ENCODE assay signal across 12 cellular contexts in the genomic region with DNA sequence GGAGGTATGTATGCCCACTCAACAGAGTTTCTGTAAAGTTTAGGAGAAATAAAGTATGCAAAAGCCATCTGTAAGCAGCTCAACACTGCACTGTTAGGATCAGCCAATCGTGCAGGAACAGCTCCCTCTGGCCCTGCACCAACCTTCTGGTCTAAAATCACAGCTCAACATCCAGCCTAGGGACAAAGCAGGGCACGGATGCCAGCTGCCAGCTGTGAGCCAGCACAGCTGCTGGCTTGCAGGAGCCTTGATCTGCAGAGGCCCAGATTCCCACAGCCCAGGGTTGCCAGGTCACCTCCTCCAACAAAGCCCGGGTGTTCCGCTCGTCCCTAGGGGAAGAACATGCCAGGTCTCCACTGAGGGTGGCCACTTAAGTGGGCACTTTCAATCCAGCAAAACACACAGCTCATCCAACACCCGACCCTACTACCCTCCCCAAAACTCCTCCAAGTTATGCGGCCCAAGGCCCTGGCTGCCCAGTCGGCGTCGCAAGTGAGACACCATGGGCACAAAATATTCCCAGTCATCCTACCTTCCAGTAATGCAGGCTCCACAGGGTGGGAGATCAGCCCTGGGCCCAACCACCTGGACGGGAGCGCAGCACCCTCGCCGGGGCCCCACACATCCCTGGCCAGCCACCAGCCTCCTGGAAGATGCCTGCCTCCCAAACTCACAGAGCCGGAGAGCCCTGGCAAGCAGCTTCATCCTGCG. TPM values are rescaled to one million over a fixed set of nuclear protein-coding genes. Genes with fewer than 3 reads are reported as not detected.
DNase-seq lines count a peak whose midpoint lies in the region; ATAC-seq, FAIRE-seq and TF ChIP-seq lines count a peak whose summit lies in the region.
"Had no signal": no experiment of that assay in that cellular context is flagged by ENCODE, and none has a peak within 500 bp of the region (broad histone marks: within the 10 kb centered on the region; RNA-seq: fewer than 3 reads in every experiment).

No MANE protein-coding gene starts in this region.

- peak overlapping the region; percentile 97 for H2BK5ac ChIP-seq in H1 (ENCODE audit: low read depth, low read length)

- peak overlapping the region; percentile 59 to 66 for H3K4me2 ChIP-seq in H1 (ENCODE audit: insufficient read depth in 1 of 2, low read depth in 2 of 2, low read length in 2 of 2)

- H3K27ac ChIP-seq in H1 (ENCODE audit: low read depth, low read length) (peak overlapping the region; percentile 83), upper lobe of right lung (no peak overlapping the region)
- H3K27ac ChIP-seq: 22Rv1, right lobe of liver had no signal

- H3K79me2 ChIP-seq in H1 (ENCODE audit: control insufficient read depth in 1 of 2, insufficient read depth in 2 of 2, low read length in 2 of 2) = peaks cover 8 to 80% of the 10 kb centered on the region in 2 experiments

- WGBS in H1 (ENCODE audit: extremely low coverage in 1 of 2, insufficient coverage in 1 of 2, insufficient read length in 1 of 2, insufficient replicate concordance in 2 of 2, low coverage in 1 of 2, low lambda C conversion rate in 2 of 2, missing lambda C conversion rate in 1 of 2), 2 experiments = 84% methylated on average over 16 of the region's 16 CpGs; no CpG with 5 or more reads in 1 of the 2 experiments

- peaks cover 0 to 6% of the 10 kb centered on the region in 2 experiments for H4K20me1 ChIP-seq in H1 (replicated peaks in 1 of 2; ENCODE audit: control insufficient read depth in 1 of 2, insufficient read depth in 2 of 2, low read length in 2 of 2)

- H3K9me3 ChIP-seq in H1 (ENCODE audit: insufficient read depth in 2 of 2, low read depth in 1 of 2, low read length in 1 of 2) = no peaks in the 10 kb centered on the region
- H3K9me3 ChIP-seq in upper lobe of right lung = no peaks in the 10 kb centered on the region
- H3K9me3 ChIP-seq: right lobe of liver had no signal

- H3K14ac ChIP-seq in H1 (ENCODE audit: insufficient read length) = no peak overlapping the region

- H4K91ac ChIP-seq in H1 (replicated peaks; ENCODE audit: insufficient read length, low read length) = peak overlapping the region; percentile 54

- H3K4me3 ChIP-seq in H1 (ENCODE audit: extremely low read depth in 1 of 4, insufficient read depth in 2 of 4, low read depth in 3 of 4, low read length in 4 of 4) (peak overlapping the region in 3 of 4 experiments; percentile 25 to 42 (median 36); a peak in 5 of 8 replicates), upper lobe of right lung (no peak overlapping the region)
- H3K4me3 ChIP-seq: right lobe of liver, tibial nerve had no signal

- peak overlapping the region; percentile 89; the same call in 1 of the 2 replicates for H2AK5ac ChIP-seq in H1 (ENCODE audit: low read depth, low read length)

- peak overlapping the region; percentile 90 for H2BK20ac ChIP-seq in H1 (ENCODE audit: low read length)

- TF ChIP-seq EP300 in H1 (IDR thresholded peaks at IDR 0.05; ENCODE audit: borderline replicate concordance in 1 of 2, low read depth in 2 of 2, low read length in 2 of 2) = no peak

- no peak overlapping the region for H3K4ac ChIP-seq in H1 (replicated peaks; ENCODE audit: insufficient read length, low read depth, low read length)

- H2BK120ac ChIP-seq in H1 (replicated peaks; ENCODE audit: low read depth, low read length) = no peak overlapping the region

- H3K23me2 ChIP-seq in H1 (ENCODE audit: low read depth, low read length) = no peaks in the 10 kb centered on the region; the same call in 1 of the 2 replicates

- POLR2A ChIA-PET in H1 (lab: Charles Lee; ENCODE audit: partially characterized antibody) = interaction anchor here (0.7 to 3.7 kb wide), 8 partner anchors 9 to 145 kb away, joined by 3 to 26 read pairs (median 4); a partner anchor contains a TSS

- H3K27me3 ChIP-seq in H1 (replicated peaks in 1 of 4; ENCODE audit: control insufficient read depth in 3 of 4, extremely low read depth in 1 of 4, insufficient read depth in 3 of 4, low read length in 3 of 4) (no peaks in the 10 kb centered on the region), upper lobe of right lung (no peaks in the 10 kb centered on the region)
- H3K27me3 ChIP-seq: right lobe of liver, tibial nerve had no signal

- peak overlapping the region; percentile 95 for H2BK12ac ChIP-seq in H1 (ENCODE audit: low read depth, low read length)

- intact Hi-C loops in upper lobe of right lung (cut with DNase I) = no loop called here

- H3K4me1 ChIP-seq in H1 (replicated peaks in 1 of 4; ENCODE audit: control insufficient read depth in 3 of 4, insufficient read depth in 4 of 4, low read length in 3 of 4) = peaks cover 14 to 26% (median 19%) of the 10 kb centered on the region in 4 experiments
- peaks cover 4% of the 10 kb centered on the region for H3K4me1 ChIP-seq in upper lobe of right lung
- H3K4me1 ChIP-seq: right lobe of liver had no signal

- FAIRE-seq in H1 (lab: Jason Lieb, UNC) = no peak

- TF ChIP-seq CTCF in H1 (IDR thresholded peaks at IDR 0.05; ENCODE audit: control extremely low read depth in 1 of 3, insufficient read depth in 1 of 3, low read depth in 1 of 3, low read length in 3 of 3) (no peak), upper lobe of right lung (IDR thresholded peaks at IDR 0.05) (no peak), GM10266 (IDR thresholded peaks at IDR 0.05; ENCODE audit: control insufficient read depth, insufficient read depth, low read depth, missing control alignments) (no peak)

- TF ChIP-seq POLR2A in H1 (IDR thresholded peaks at IDR 0.05; ENCODE audit: control extremely low read depth in 1 of 2, low read depth in 2 of 2, low read length in 2 of 2) = no peak

- peak overlapping the region; percentile 90; the same call in 1 of the 2 replicates for H4K8ac ChIP-seq in H1 (ENCODE audit: extremely low read depth, insufficient read depth, low read length)

- H2AFZ ChIP-seq in H1 (ENCODE audit: low read length) = no peak overlapping the region

- CTCF ChIA-PET in H1 (lab: Charles Lee; ENCODE audit: partially characterized antibody) = interaction anchor here (1.0 to 58.4 kb wide), 11 partner anchors 7 to 139 kb away, joined by 3 to 1769 read pairs (median 5); no protein-coding TSS in a partner anchor

- TF ChIP-seq RAD21 in H1 (IDR thresholded peaks at IDR 0.05 in 1 of 2, conservative IDR thresholded peaks at IDR 0.05 in 1 of 2; ENCODE audit: low read depth in 2 of 2, low read length in 2 of 2) = no peak

- peak overlapping the region; percentile 89; the same call in 1 of the 2 replicates for H2BK15ac ChIP-seq in H1 (ENCODE audit: low read length)

- H3K23ac ChIP-seq in H1 (ENCODE audit: insufficient read length) = no peak overlapping the region

- peak in 2 of 3 experiments; percentile 49 to 68 for DNase-seq in NCI-H1417 (lab: John Stamatoyannopoulos, UW)
- DNase-seq in NCI-H1417 treated with DMSO at 0.1 percent for 48 hours (lab: John Stamatoyannopoulos, UW) = no peak
- no peak for DNase-seq in H1 (ENCODE audit: low read depth in 1 of 2, low spot score in 2 of 2)
- no peak for DNase-seq in left lobe of liver (ENCODE audit: low spot score)
- no peak for DNase-seq in upper lobe of right lung
- DNase-seq in GM10266 (ENCODE audit: extremely low spot score) = no peak
- no peak for DNase-seq in activated naive CD4-positive, alpha-beta T cell treated with anti-CD3 and anti-CD28 coated beads, Interleukin-2, amount 50 U/mL, for 16 hours
- DNase-seq in NCI-H345 treated with DMSO at 0.1 percent for 48 hours (lab: John Stamatoyannopoulos, UW; ENCODE audit: unreplicated experiment) = no peak
- DNase-seq: NCI-H1436 treated with DMSO at 0.1 percent for 48 hours, right lobe of liver had no signal

- ATAC-seq in left lobe of liver = peak; percentile 15
- peak; percentile 19 for ATAC-seq in upper lobe of right lung

- peak overlapping the region in 3 of 4 experiments; percentile 11 to 25 (median 18); a peak in 2 of 7 replicates for H3K9ac ChIP-seq in H1 (replicated peaks in 1 of 4; ENCODE audit: extremely low read depth in 1 of 4, low read depth in 3 of 4, low read length in 3 of 4)

- peak overlapping the region; percentile 97 for H3K18ac ChIP-seq in H1 (ENCODE audit: extremely low read depth, low read length)

- H3K36me3 ChIP-seq in H1 (ENCODE audit: control insufficient read depth in 2 of 4, insufficient read depth in 4 of 4, low read length in 3 of 4) (no peaks in the 10 kb centered on the region), upper lobe of right lung (no peaks in the 10 kb centered on the region)
- H3K36me3 ChIP-seq: right lobe of liver, tibial nerve had no signal

- H4K5ac ChIP-seq in H1 (ENCODE audit: insufficient read length, low read depth, low read length) = peak overlapping the region; percentile 42

- H3K79me1 ChIP-seq in H1 (ENCODE audit: low read depth, low read length) = peaks cover 8% of the 10 kb centered on the region

- H3K56ac ChIP-seq in H1 (replicated peaks; ENCODE audit: insufficient read length, low read depth, low read length) = no peak overlapping the region

RNA-seq across cellular contexts. Expression of a gene that starts 8.4 kb away (rescaled TPM):
- total RNA-seq in H1 (2021; fragmentation: NEBNext Ultra II Directional; extraction: Animal tissue kit (Norgen Biotek cat#: 25700)) = 150 and 151 TPM in 2 replicates
- 214 and 263 TPM in 2 replicates for polyA plus RNA-seq in H1 (2011; rRNA removed)
- 194 TPM for polyA plus RNA-seq in H1 (2011; cell fraction: cytosol; rRNA removed)
- polyA plus RNA-seq in H1 (2011; cell fraction: nucleus; rRNA removed) = 168 TPM
- polyA plus RNA-seq in H1 (2012, experiment 1 of 2) = 126 to 192 TPM (median 179 TPM) in 4 replicates
- 213 TPM for polyA plus RNA-seq in H1 (2012, experiment 2 of 2)
- 128 TPM for polyA plus RNA-seq in H1 (2013, experiment 1 of 2)
- polyA plus RNA-seq in H1 (2013, experiment 2 of 2) = 131 TPM
- polyA minus RNA-seq in H1 (2011; rRNA and poly(A)+ RNA removed) = 103 and 119 TPM in 2 replicates
- polyA minus RNA-seq in H1 (2011; cell fraction: cytosol; rRNA and poly(A)+ RNA removed) = 58.6 TPM
- polyA minus RNA-seq in H1 (2011; cell fraction: nucleus; rRNA and poly(A)+ RNA removed) = 43.6 TPM
- total RNA-seq in left lobe of liver = 13.2 TPM
- 22.8 TPM for total RNA-seq in upper lobe of right lung

RNA-seq across cellular contexts. Expression of a gene that starts 34.6 kb away (rescaled TPM):
- 0.15 and 0.36 TPM in 2 replicates for total RNA-seq in H1 (2021; fragmentation: NEBNext Ultra II Directional; extraction: Animal tissue kit (Norgen Biotek cat#: 25700))
- 0.53 and 0.86 TPM in 2 replicates for polyA plus RNA-seq in H1 (2011; rRNA removed)
- polyA plus RNA-seq in H1 (2011; cell fraction: cytosol; rRNA removed) = 0.78 TPM
- polyA plus RNA-seq in H1 (2011; cell fraction: nucleus; rRNA removed) = 1.2 TPM
- polyA plus RNA-seq in H1 (2012, experiment 1 of 2) = 0.29 to 0.70 TPM (median 0.55 TPM) in 4 replicates
- 0.18 TPM for polyA plus RNA-seq in H1 (2012, experiment 2 of 2)
- 0.93 TPM for polyA plus RNA-seq in H1 (2013, experiment 1 of 2)
- polyA plus RNA-seq in H1 (2013, experiment 2 of 2) = 1.2 TPM
- 0.41 and 1.3 TPM in 2 replicates for polyA minus RNA-seq in H1 (2011; rRNA and poly(A)+ RNA removed)
- polyA minus RNA-seq in H1 (2011; cell fraction: cytosol; rRNA and poly(A)+ RNA removed) = not detected
- polyA minus RNA-seq in H1 (2011; cell fraction: nucleus; rRNA and poly(A)+ RNA removed) = 0.70 TPM
- 0.13 TPM for total RNA-seq in left lobe of liver
- 5.7 TPM for total RNA-seq in upper lobe of right lung
- total RNA-seq: tibial nerve had no signal

RNA-seq across cellular contexts. Expression of a gene that starts 39.5 kb away (rescaled TPM):
- total RNA-seq in H1 (2021; fragmentation: NEBNext Ultra II Directional; extraction: Animal tissue kit (Norgen Biotek cat#: 25700)) = 14.8 and 16.3 TPM in 2 replicates
- 5.2 and 13.4 TPM in 2 replicates for polyA plus RNA-seq in H1 (2011; rRNA removed)
- polyA plus RNA-seq in H1 (2011; cell fraction: cytosol; rRNA removed) = 9.6 TPM
- polyA plus RNA-seq in H1 (2011; cell fraction: nucleus; rRNA removed) = 22.5 TPM
- 6.8 to 15.9 TPM (median 13.7 TPM) in 4 replicates for polyA plus RNA-seq in H1 (2012, experiment 1 of 2)
- polyA plus RNA-seq in H1 (2012, experiment 2 of 2) = 10.4 TPM
- 14.0 TPM for polyA plus RNA-seq in H1 (2013, experiment 1 of 2)
- 14.1 TPM for polyA plus RNA-seq in H1 (2013, experiment 2 of 2)
- 2.7 and 2.8 TPM in 2 replicates for polyA minus RNA-seq in H1 (2011; rRNA and poly(A)+ RNA removed)
- polyA minus RNA-seq in H1 (2011; cell fraction: cytosol; rRNA and poly(A)+ RNA removed) = 11.9 TPM
- polyA minus RNA-seq in H1 (2011; cell fraction: nucleus; rRNA and poly(A)+ RNA removed) = 8.3 TPM
- total RNA-seq in left lobe of liver = 172 TPM
- 4.3 TPM for total RNA-seq in upper lobe of right lung

Comparison
In these comparisons a context has a peak if more than half of its experiments do, and no peak if none do; other contexts are left out.
1. DNase-seq: peak in NCI-H1417 (2 of 3); none in NCI-H1417 treated with DMSO at 0.1 percent for 48 hours (single experiment), H1 (0 of 2), left lobe of liver (single experiment), upper lobe of right lung (single experiment), GM10266 (single experiment), activated naive CD4-positive, alpha-beta T cell treated with anti-CD3 and anti-CD28 coated beads, Interleukin-2, amount 50 U/mL, for 16 hours (single experiment) and NCI-H345 treated with DMSO at 0.1 percent for 48 hours (single experiment).
2. RNA of a gene that starts 39.5 kb away (total RNA-seq): 172 TPM in left lobe of liver (single experiment); 14.8 to 16.3 TPM in H1 and 4.3 TPM in upper lobe of right lung (single experiment); every median in the first group is over 10 times any median in the second.